In the genomic region with DNA sequence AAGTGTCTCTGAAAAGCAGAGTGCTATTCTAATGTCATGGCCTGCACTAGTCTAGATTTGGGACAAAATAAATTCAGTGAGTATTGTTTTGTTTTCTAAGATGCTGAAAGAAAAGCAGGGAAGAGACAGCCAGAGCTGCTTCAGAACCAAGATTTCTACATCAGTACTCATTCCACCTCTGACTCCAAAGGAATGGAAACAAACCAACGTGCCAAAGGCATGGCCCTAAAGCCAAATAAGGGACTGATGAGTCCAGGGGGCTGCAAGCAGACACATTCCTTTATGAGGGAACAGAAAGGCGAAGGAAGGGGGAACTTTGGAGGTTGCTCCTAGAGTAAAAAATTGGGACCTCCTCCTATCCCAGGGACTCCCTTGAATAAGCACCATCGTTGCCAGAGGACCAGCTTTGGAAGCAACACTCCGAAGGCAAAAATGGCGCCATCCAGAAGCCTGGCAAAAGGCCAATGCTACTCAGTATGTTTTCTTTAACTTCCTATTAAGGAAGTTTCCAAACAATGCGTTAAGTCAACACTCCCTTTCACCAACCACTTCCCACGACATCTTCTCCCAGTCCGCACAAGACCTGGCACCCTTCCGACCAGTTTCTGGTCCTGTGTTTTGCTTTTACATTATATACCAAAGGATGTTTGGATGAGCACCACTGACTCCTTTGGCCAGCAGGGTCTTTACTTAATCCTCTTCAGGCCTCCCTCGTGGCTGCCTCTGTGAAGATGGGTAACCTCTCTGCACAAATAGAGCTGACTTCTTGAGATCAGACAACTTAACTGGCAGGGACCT, we compare ENCODE assay signal across 9 cellular contexts. TPM values are rescaled to one million over a fixed set of nuclear protein-coding genes. Genes with fewer than 3 reads are reported as not detected.
DNase-seq lines count a peak whose midpoint lies in the region; ATAC-seq and TF ChIP-seq lines count a peak whose summit lies in the region.
"Had no signal": no experiment of that assay in that cellular context is flagged by ENCODE, and none has a peak within 500 bp of the region (broad histone marks: within the 10 kb centered on the region; RNA-seq: fewer than 3 reads in every experiment).

No MANE protein-coding gene starts in this region.

- H3K27me3 ChIP-seq in CD4-positive, alpha-beta memory T cell (ENCODE audit: insufficient read depth, low read length), result no peaks in the 10 kb centered on the region
- H3K27me3 ChIP-seq in neutrophil, result no peaks in the 10 kb centered on the region

- H3K4me3 Mint-ChIP-seq in CD4-positive, alpha-beta memory T cell, result peak overlapping the region; percentile 74 to 87 (median 81)
- H3K4me3 Mint-ChIP-seq in IgD-negative memory B cell (peak overlapping the region; percentile 21 to 87 (median 58)), chondrocyte (ENCODE audit: unreplicated experiment) (peak overlapping the region; percentile 15)

- H3K36me3 Mint-ChIP-seq in CD4-positive, alpha-beta memory T cell, result peaks cover 8 to 12% of the 10 kb centered on the region in 2 donors
- H3K36me3 Mint-ChIP-seq in IgD-negative memory B cell, result peaks cover 7% of the 10 kb centered on the region
- peaks cover 2% of the 10 kb centered on the region for H3K36me3 Mint-ChIP-seq in chondrocyte (ENCODE audit: low read depth)

- no peaks in the 10 kb centered on the region for H3K36me3 ChIP-seq in CD4-positive, alpha-beta memory T cell (ENCODE audit: insufficient read depth, low read length)
- no peaks in the 10 kb centered on the region for H3K36me3 ChIP-seq in neutrophil

- ATAC-seq in HG03039 (IDR thresholded peaks at IDR 0.05; ENCODE audit: unreplicated experiment), result no peak

- peak overlapping the region; percentile 27 to 35 for H3K4me3 ChIP-seq in CD4-positive, alpha-beta memory T cell (ENCODE audit: low read length in 2 of 2)
- H3K4me3 ChIP-seq in neutrophil (ENCODE audit: low read depth in 1 of 2, low read length in 1 of 2), result peak overlapping the region; percentile 25 to 32

- H3K9me3 ChIP-seq in CD4-positive, alpha-beta memory T cell (ENCODE audit: control insufficient read depth in 1 of 2, low read length in 2 of 2), result no peaks in the 10 kb centered on the region
- H3K9me3 ChIP-seq in neutrophil, result no peaks in the 10 kb centered on the region

- intact Hi-C loops in CD4-positive, alpha-beta memory T cell (cut with micrococcal nuclease), result loop anchor here (1.0 to 10.0 kb wide), 5 partner anchors 8 to 389 kb away; a partner anchor contains a TSS

- CTCF ChIA-PET in CD4-positive, alpha-beta memory T cell (lab: Charles Lee; ENCODE audit: partially characterized antibody), result interaction anchor here (1.0 to 2.4 kb wide), 4 partner anchors 9 to 53 kb away, joined by 3 to 7 read pairs (median 4); no protein-coding TSS in a partner anchor

- H3K27ac Mint-ChIP-seq in CD4-positive, alpha-beta memory T cell, result peak overlapping the region; percentile 93 to 98 (median 97)
- peak overlapping the region; percentile 71 to 99 (median 91) for H3K27ac Mint-ChIP-seq in IgD-negative memory B cell
- H3K27ac Mint-ChIP-seq in chondrocyte (ENCODE audit: unreplicated experiment), result peak overlapping the region; percentile 91

- peak in 1 of 5 donors; percentile 38 for DNase-seq in CD4-positive, alpha-beta memory T cell
- DNase-seq in chondrocyte (ENCODE audit: low spot score) (no peak), NCI-H2171 (lab: John Stamatoyannopoulos, UW) (no peak), SW480 (ENCODE audit: low spot score) (no peak)
- DNase-seq: NCI-H1436 treated with DMSO at 0.1 percent for 48 hours, SW 1271 had no signal

- POLR2A ChIA-PET in CD4-positive, alpha-beta memory T cell (lab: Charles Lee; ENCODE audit: partially characterized antibody), result interaction anchor here (0.6 to 9.2 kb wide), 10 partner anchors 9 to 359 kb away, joined by 3 to 220 read pairs (median 4); a partner anchor contains a TSS

- peaks cover 100% of the 10 kb centered on the region for H3K4me1 ChIP-seq in CD4-positive, alpha-beta memory T cell (ENCODE audit: insufficient read depth, low read length)
- peaks cover 95 to 97% of the 10 kb centered on the region in 2 experiments for H3K4me1 ChIP-seq in neutrophil (ENCODE audit: control insufficient read depth in 1 of 2, insufficient read depth in 1 of 2, low read depth in 1 of 2, low read length in 1 of 2)

- peaks cover 87 to 100% (median 96%) of the 10 kb centered on the region in 4 donors for H3K4me1 Mint-ChIP-seq in CD4-positive, alpha-beta memory T cell
- H3K4me1 Mint-ChIP-seq in IgD-negative memory B cell, result peaks cover 65 to 92% (median 74%) of the 10 kb centered on the region in 3 donors
- peaks cover 93% of the 10 kb centered on the region for H3K4me1 Mint-ChIP-seq in chondrocyte (ENCODE audit: low read depth)

- TF ChIP-seq CTCF in chondrocyte (IDR thresholded peaks at IDR 0.05), result peak; percentile 11
- TF ChIP-seq CTCF in neutrophil (IDR thresholded peaks at IDR 0.05), result no peak

- H3K27me3 Mint-ChIP-seq in CD4-positive, alpha-beta memory T cell, result no peaks in the 10 kb centered on the region
- H3K27me3 Mint-ChIP-seq in IgD-negative memory B cell (peaks cover 4% of the 10 kb centered on the region), chondrocyte (ENCODE audit: low read depth) (no peaks in the 10 kb centered on the region)

- H3K27ac ChIP-seq in CD4-positive, alpha-beta memory T cell (ENCODE audit: low read depth, low read length), result peak overlapping the region; percentile 77
- H3K27ac ChIP-seq in neutrophil, result peak overlapping the region; percentile 83

- H3K9me3 Mint-ChIP-seq in CD4-positive, alpha-beta memory T cell, result no peaks in the 10 kb centered on the region
- no peaks in the 10 kb centered on the region for H3K9me3 Mint-ChIP-seq in IgD-negative memory B cell
- H3K9me3 Mint-ChIP-seq in chondrocyte (ENCODE audit: low read depth), result no peaks in the 10 kb centered on the region

RNA-seq across cellular contexts. Expression of a gene that starts 31.6 kb away (rescaled TPM):
- total RNA-seq in CD4-positive, alpha-beta memory T cell, result 10 to 100 TPM; 31.5 to 33.9 TPM
- polyA plus RNA-seq in CD4-positive, alpha-beta memory T cell, result 10 to 100 TPM in 1 of 2 donors, 1 to 10 TPM in 1; 1.9 to 24.4 TPM
- polyA plus RNA-seq in IgD-negative memory B cell, result 45.1 TPM
- 43.5 to 125 TPM (median 125 TPM) in 3 replicates for total RNA-seq in chondrocyte

Comparison
In these comparisons a context has a peak if more than half of its experiments do, and no peak if none do; other contexts are left out.
1. H3K4me3 Mint-ChIP-seq: peak in every context shown above with its lines; median percentile 81 in CD4-positive, alpha-beta memory T cell; 58 in IgD-negative memory B cell; 15 in chondrocyte.